22 cellular contexts compared by ENCODE assay signal in the genomic region with DNA sequence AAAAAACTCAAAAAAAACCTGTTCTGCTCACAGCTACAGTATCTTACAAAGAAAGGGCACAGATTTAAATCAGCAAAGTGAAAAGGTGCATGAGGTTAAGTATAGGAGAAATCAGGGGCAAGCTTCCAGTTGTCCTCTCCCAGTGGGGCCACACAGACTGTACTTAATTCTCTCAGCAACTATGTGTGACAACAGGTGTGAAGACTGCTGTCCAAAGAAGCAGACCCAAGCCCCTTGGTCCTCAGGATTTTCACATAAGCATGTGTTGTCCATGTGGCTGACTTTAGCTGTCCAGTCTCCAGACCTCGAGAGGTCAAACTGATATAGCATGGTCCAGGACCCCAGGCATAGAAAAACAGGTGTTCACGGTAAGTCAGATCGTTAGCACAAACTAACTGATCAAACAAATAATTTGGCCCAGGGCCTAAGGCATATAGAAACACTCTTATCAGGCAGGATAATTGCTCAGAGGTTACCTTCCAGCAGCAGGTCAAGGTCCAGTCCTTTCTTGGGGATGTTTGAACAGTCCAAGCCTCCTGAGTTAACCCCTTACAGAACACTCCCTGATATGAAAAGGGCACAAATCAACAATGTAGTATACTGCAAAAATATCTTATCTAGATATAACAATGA.
"Had no signal": no experiment of that assay in that cellular context is flagged by ENCODE, and none has a peak within 500 bp of the region (broad histone marks: within the 10 kb centered on the region; RNA-seq: fewer than 3 reads in every experiment).

No MANE protein-coding gene starts in this region.

- H2AFZ ChIP-seq: neural progenitor cell had no signal

- H3K27ac Mint-ChIP-seq: activated CD4-positive, alpha-beta T cell treated with anti-CD3 and anti-CD28 coated beads for 36 hours; activated naive CD4-positive, alpha-beta T cell treated with anti-CD3 and anti-CD28 coated beads, Interleukin-2, amount 50 U/mL, for 72 hours; mesothelial cell of epicardium; neural progenitor cell; stimulated activated memory B cell treated with anti-CD40 and anti-IgM and Interleukin-4, amounts not matched to agents 10 μg/mL and 1 μg/mL and 100 μg/mL, for 72 hours had no signal

- H3K4me1 Mint-ChIP-seq: neural progenitor cell; stimulated activated memory B cell treated with anti-CD40 and anti-IgM and Interleukin-4, amounts not matched to agents 10 μg/mL and 1 μg/mL and 100 μg/mL, for 72 hours had no signal

- H3K9me3 ChIP-seq: adrenal gland, breast epithelium, esophagus muscularis mucosa, heart right ventricle, psoas muscle, thoracic aorta, upper lobe of right lung had no signal

- H3K4me3 Mint-ChIP-seq: activated CD4-positive, alpha-beta T cell treated with anti-CD3 and anti-CD28 coated beads for 36 hours; mesothelial cell of epicardium; naive B cell; neural progenitor cell; stimulated activated memory B cell treated with anti-CD40 and anti-IgM and Interleukin-4, amounts not matched to agents 10 μg/mL and 1 μg/mL and 100 μg/mL, for 72 hours had no signal

- H3K27ac ChIP-seq: adrenal gland, breast epithelium, esophagus muscularis mucosa, heart right ventricle, neural progenitor cell, psoas muscle, thoracic aorta, upper lobe of right lung had no signal

- H3K4me3 ChIP-seq: adrenal gland, breast epithelium, esophagus muscularis mucosa, heart right ventricle, lung, neural progenitor cell, psoas muscle, thoracic aorta, upper lobe of right lung had no signal

- ATAC-seq: activated CD4-positive, alpha-beta T cell treated with anti-CD3 and anti-CD28 coated beads for 36 hours; activated naive CD4-positive, alpha-beta T cell treated with anti-CD3 and anti-CD28 coated beads, Interleukin-2, amount 50 U/mL, for 72 hours; heart right ventricle; psoas muscle; right cardiac atrium; stimulated activated memory B cell treated with anti-CD40 and anti-IgM and Interleukin-4, amounts not matched to agents 10 μg/mL and 1 μg/mL and 100 μg/mL, for 72 hours; upper lobe of right lung had no signal

- H3K4me1 ChIP-seq: adrenal gland, breast epithelium, psoas muscle, upper lobe of right lung had no signal

- H3K4me2 ChIP-seq: neural progenitor cell had no signal

- H3K9ac ChIP-seq: neural progenitor cell had no signal

- DNase-seq: activated CD4-positive, alpha-beta T cell treated with anti-CD3 and anti-CD28 coated beads for 36 hours; activated CD4-positive, alpha-beta T cell treated with anti-CD3 and anti-CD28 coated beads, Interleukin-2, amount 50 U/mL, for 48 hours; activated gamma-delta T cell treated with Interleukin-2 at 50 U/mL for 16 hours; adrenal gland; cortex of kidney; effector CD4-positive, alpha-beta T cell; heart right ventricle; naive B cell; psoas muscle; right cardiac atrium; stimulated activated CD4-positive, alpha-beta T cell treated with anti-CD3 and anti-CD28 coated beads, Interleukin-4, amount 100 ng/mL, for 4 hours; upper lobe of right lung had no signal

- H3K9me3 Mint-ChIP-seq: mesothelial cell of epicardium, neural progenitor cell had no signal

- H3K36me3 ChIP-seq: adrenal gland, breast epithelium, esophagus muscularis mucosa, heart right ventricle, neural progenitor cell, thoracic aorta, upper lobe of right lung had no signal

- H3K27me3 Mint-ChIP-seq: activated CD4-positive, alpha-beta T cell treated with anti-CD3 and anti-CD28 coated beads for 36 hours; naive B cell; stimulated activated memory B cell treated with anti-CD40 and anti-IgM and Interleukin-4, amounts not matched to agents 10 μg/mL and 1 μg/mL and 100 μg/mL, for 72 hours had no signal

- FAIRE-seq: astrocyte, TTC549 had no signal

- H3K27me3 ChIP-seq: adrenal gland, breast epithelium, esophagus muscularis mucosa, heart right ventricle, neural progenitor cell, upper lobe of right lung had no signal

- H3K36me3 Mint-ChIP-seq: activated naive CD4-positive, alpha-beta T cell treated with anti-CD3 and anti-CD28 coated beads, Interleukin-2, amount 50 U/mL, for 72 hours; mesothelial cell of epicardium; naive B cell; neural progenitor cell; stimulated activated memory B cell treated with anti-CD40 and anti-IgM and Interleukin-4, amounts not matched to agents 10 μg/mL and 1 μg/mL and 100 μg/mL, for 72 hours had no signal
